1 cellular context compared by ENCODE assay signal in the genomic region with DNA sequence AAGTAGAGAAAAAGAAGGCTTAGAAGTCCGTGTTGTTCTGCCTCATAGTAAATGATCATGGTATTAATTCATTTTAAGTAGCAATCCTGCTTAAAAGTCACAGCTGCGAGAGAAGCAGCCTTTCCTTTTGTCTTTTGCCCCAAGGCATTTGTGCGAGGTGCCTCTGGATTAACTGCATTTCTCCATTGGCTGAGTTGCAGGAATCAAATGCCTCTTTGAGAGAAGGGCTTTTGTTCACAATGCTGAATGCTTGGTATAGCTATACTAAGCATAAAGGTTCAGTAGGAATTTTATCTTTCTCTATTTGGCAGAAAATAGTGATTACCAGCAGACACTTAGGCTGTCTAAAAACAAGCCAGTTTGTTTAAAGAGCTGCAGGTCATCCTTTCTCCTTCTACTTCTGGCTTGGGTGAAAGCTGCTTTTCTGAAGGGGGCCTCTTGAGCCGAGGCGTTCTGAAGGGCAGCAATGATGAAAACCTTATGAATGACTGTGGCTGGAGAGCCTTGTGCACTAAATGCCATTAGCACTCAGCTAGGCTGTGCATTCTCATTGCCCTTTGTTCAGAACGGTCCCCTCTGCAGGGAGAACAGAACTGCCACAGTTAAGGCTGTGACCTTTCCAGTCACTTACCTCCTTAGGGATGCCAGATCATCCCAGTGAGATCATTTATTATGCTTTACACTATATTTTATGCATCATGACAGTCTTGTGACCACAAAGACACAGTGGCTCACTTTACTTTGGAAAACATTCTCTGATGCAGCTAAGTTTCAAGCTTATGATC.
TF ChIP-seq lines count a peak whose summit lies in the region.

No MANE protein-coding gene starts in this region.

TF ChIP-seq in HEK293, 187 proteins besides CTCF, POLR2A, EP300 and RAD21 (continued from another document):
- TF ChIP-seq, protein P1, sequence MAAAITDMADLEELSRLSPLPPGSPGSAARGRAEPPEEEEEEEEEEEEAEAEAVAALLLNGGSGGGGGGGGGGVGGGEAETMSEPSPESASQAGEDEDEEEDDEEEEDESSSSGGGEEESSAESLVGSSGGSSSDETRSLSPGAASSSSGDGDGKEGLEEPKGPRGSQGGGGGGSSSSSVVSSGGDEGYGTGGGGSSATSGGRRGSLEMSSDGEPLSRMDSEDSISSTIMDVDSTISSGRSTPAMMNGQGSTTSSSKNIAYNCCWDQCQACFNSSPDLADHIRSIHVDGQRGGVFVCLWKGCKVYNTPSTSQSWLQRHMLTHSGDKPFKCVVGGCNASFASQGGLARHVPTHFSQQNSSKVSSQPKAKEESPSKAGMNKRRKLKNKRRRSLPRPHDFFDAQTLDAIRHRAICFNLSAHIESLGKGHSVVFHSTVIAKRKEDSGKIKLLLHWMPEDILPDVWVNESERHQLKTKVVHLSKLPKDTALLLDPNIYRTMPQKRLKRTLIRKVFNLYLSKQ (tag by site-specific recombination; IDR thresholded peaks at IDR 0.05; ENCODE audit: borderline replicate concordance): no peak
- TF ChIP-seq REPIN1 (tag by site-specific recombination; IDR thresholded peaks at IDR 0.05; ENCODE audit: low read depth): no peak
- no peak for TF ChIP-seq ZNF157 (tag by site-specific recombination; IDR thresholded peaks at IDR 0.05)
- peak; percentile 32; the same call in 1 of the 2 replicates for TF ChIP-seq ZNF600 (tag by site-specific recombination; IDR thresholded peaks at IDR 0.05)
- peak; percentile 62 for TF ChIP-seq ZNF335 (tag by site-specific recombination; conservative IDR thresholded peaks at IDR 0.05)
- TF ChIP-seq ZNF324 (tag by site-specific recombination; IDR thresholded peaks at IDR 0.05): no peak
- no peak for TF ChIP-seq ZNF114 (tag by site-specific recombination; IDR thresholded peaks at IDR 0.05)
- TF ChIP-seq ZNF202 (tag by site-specific recombination; IDR thresholded peaks at IDR 0.05; ENCODE audit: borderline replicate concordance): no peak
- TF ChIP-seq ZNF10 (tag by site-specific recombination; IDR thresholded peaks at IDR 0.05): no peak
- TF ChIP-seq ZNF777 (tag by site-specific recombination; IDR thresholded peaks at IDR 0.05; ENCODE audit: borderline replicate concordance): no peak
- TF ChIP-seq ZNF707 (tag by site-specific recombination; IDR thresholded peaks at IDR 0.05): no peak
- TF ChIP-seq ZNF530 (tag by site-specific recombination; IDR thresholded peaks at IDR 0.05; ENCODE audit: low read depth): no peak
- 0 out of 2 replicates have a peak, but pooled peaks have one; percentile 35 for TF ChIP-seq ZNF24 (tag by site-specific recombination; IDR thresholded peaks at IDR 0.05)
- TF ChIP-seq, protein P2, sequence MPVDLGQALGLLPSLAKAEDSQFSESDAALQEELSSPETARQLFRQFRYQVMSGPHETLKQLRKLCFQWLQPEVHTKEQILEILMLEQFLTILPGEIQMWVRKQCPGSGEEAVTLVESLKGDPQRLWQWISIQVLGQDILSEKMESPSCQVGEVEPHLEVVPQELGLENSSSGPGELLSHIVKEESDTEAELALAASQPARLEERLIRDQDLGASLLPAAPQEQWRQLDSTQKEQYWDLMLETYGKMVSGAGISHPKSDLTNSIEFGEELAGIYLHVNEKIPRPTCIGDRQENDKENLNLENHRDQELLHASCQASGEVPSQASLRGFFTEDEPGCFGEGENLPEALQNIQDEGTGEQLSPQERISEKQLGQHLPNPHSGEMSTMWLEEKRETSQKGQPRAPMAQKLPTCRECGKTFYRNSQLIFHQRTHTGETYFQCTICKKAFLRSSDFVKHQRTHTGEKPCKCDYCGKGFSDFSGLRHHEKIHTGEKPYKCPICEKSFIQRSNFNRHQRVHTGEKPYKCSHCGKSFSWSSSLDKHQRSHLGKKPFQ (tag by site-specific recombination; IDR thresholded peaks at IDR 0.05): no peak
- no peak for TF ChIP-seq ZNF221 (tag by site-specific recombination; IDR thresholded peaks at IDR 0.05; ENCODE audit: borderline replicate concordance)
- TF ChIP-seq ZNF366 (tag by site-specific recombination; conservative IDR thresholded peaks at IDR 0.05): peak; percentile 28; the same call in 1 of the 2 replicates
- TF ChIP-seq, protein P3, sequence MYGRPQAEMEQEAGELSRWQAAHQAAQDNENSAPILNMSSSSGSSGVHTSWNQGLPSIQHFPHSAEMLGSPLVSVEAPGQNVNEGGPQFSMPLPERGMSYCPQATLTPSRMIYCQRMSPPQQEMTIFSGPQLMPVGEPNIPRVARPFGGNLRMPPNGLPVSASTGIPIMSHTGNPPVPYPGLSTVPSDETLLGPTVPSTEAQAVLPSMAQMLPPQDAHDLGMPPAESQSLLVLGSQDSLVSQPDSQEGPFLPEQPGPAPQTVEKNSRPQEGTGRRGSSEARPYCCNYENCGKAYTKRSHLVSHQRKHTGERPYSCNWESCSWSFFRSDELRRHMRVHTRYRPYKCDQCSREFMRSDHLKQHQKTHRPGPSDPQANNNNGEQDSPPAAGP (tag by site-specific recombination; IDR thresholded peaks at IDR 0.05): no peak
- TF ChIP-seq, protein P4, sequence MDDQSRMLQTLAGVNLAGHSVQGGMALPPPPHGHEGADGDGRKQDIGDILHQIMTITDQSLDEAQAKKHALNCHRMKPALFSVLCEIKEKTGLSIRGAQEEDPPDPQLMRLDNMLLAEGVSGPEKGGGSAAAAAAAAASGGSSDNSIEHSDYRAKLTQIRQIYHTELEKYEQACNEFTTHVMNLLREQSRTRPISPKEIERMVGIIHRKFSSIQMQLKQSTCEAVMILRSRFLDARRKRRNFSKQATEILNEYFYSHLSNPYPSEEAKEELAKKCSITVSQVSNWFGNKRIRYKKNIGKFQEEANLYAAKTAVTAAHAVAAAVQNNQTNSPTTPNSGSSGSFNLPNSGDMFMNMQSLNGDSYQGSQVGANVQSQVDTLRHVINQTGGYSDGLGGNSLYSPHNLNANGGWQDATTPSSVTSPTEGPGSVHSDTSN (CRISPR knock-in tag; IDR thresholded peaks at IDR 0.05): no peak
- no peak for TF ChIP-seq HOXC10 (CRISPR knock-in tag; IDR thresholded peaks at IDR 0.05)
- no peak for TF ChIP-seq KLF9 (tag by site-specific recombination; IDR thresholded peaks at IDR 0.05; ENCODE audit: low read depth)
- TF ChIP-seq, protein P5, sequence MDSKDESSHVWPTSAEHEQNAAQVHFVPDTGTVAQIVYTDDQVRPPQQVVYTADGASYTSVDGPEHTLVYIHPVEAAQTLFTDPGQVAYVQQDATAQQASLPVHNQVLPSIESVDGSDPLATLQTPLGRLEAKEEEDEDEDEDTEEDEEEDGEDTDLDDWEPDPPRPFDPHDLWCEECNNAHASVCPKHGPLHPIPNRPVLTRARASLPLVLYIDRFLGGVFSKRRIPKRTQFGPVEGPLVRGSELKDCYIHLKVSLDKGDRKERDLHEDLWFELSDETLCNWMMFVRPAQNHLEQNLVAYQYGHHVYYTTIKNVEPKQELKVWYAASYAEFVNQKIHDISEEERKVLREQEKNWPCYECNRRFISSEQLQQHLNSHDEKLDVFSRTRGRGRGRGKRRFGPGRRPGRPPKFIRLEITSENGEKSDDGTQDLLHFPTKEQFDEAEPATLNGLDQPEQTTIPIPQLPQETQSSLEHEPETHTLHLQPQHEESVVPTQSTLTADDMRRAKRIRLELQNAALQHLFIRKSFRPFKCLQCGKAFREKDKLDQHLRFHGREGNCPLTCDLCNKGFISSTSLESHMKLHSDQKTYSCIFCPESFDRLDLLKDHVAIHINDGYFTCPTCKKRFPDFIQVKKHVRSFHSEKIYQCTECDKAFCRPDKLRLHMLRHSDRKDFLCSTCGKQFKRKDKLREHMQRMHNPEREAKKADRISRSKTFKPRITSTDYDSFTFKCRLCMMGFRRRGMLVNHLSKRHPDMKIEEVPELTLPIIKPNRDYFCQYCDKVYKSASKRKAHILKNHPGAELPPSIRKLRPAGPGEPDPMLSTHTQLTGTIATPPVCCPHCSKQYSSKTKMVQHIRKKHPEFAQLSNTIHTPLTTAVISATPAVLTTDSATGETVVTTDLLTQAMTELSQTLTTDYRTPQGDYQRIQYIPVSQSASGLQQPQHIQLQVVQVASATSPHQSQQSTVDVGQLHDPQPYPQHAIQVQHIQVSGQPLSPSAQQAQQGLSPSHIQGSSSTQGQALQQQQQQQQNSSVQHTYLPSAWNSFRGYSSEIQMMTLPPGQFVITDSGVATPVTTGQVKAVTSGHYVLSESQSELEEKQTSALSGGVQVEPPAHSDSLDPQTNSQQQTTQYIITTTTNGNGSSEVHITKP (tag by site-specific recombination; IDR thresholded peaks at IDR 0.05): no peak
- TF ChIP-seq HOXD13 (CRISPR knock-in tag; IDR thresholded peaks at IDR 0.05; ENCODE audit: borderline replicate concordance): no peak
- no peak for TF ChIP-seq ZNF585B (tag by site-specific recombination; IDR thresholded peaks at IDR 0.05)
- no peak for TF ChIP-seq ZNF561 (tag by site-specific recombination; IDR thresholded peaks at IDR 0.05; ENCODE audit: borderline replicate concordance)
- no peak for TF ChIP-seq ZNF223 (tag by site-specific recombination; IDR thresholded peaks at IDR 0.05)
- TF ChIP-seq, protein P6, sequence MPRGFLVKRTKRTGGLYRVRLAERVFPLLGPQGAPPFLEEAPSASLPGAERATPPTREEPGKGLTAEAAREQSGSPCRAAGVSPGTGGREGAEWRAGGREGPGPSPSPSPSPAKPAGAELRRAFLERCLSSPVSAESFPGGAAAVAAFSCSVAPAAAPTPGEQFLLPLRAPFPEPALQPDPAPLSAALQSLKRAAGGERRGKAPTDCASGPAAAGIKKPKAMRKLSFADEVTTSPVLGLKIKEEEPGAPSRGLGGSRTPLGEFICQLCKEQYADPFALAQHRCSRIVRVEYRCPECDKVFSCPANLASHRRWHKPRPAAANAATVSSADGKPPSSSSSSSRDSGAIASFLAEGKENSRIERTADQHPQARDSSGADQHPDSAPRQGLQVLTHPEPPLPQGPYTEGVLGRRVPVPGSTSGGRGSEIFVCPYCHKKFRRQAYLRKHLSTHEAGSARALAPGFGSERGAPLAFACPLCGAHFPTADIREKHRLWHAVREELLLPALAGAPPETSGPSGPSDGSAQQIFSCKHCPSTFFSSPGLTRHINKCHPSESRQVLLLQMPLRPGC (tag by site-specific recombination; IDR thresholded peaks at IDR 0.05): no peak
- TF ChIP-seq RBAK (tag by site-specific recombination; IDR thresholded peaks at IDR 0.05): no peak
- TF ChIP-seq, protein P7, sequence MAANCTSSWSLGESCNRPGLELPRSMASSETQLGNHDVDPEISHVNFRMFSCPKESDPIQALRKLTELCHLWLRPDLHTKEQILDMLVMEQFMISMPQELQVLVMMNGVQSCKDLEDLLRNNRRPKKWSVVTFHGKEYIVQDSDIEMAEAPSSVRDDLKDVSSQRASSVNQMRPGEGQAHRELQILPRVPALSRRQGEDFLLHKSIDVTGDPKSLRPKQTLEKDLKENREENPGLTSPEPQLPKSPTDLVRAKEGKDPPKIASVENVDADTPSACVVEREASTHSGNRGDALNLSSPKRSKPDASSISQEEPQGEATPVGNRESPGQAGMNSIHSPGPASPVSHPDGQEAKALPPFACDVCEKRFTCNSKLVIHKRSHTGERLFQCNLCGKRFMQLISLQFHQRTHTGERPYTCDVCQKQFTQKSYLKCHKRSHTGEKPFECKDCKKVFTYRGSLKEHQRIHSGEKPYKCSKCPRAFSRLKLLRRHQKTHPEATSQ (tag by site-specific recombination; IDR thresholded peaks at IDR 0.05): no peak
- TF ChIP-seq, protein P8, sequence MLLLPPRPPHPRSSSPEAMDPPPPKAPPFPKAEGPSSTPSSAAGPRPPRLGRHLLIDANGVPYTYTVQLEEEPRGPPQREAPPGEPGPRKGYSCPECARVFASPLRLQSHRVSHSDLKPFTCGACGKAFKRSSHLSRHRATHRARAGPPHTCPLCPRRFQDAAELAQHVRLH (tag by site-specific recombination; IDR thresholded peaks at IDR 0.05): no peak
- TF ChIP-seq ZEB2 (tag by site-specific recombination; IDR thresholded peaks at IDR 0.05): no peak
- TF ChIP-seq ZNF658 (tag by site-specific recombination; IDR thresholded peaks at IDR 0.05): no peak
- TF ChIP-seq, protein P9, sequence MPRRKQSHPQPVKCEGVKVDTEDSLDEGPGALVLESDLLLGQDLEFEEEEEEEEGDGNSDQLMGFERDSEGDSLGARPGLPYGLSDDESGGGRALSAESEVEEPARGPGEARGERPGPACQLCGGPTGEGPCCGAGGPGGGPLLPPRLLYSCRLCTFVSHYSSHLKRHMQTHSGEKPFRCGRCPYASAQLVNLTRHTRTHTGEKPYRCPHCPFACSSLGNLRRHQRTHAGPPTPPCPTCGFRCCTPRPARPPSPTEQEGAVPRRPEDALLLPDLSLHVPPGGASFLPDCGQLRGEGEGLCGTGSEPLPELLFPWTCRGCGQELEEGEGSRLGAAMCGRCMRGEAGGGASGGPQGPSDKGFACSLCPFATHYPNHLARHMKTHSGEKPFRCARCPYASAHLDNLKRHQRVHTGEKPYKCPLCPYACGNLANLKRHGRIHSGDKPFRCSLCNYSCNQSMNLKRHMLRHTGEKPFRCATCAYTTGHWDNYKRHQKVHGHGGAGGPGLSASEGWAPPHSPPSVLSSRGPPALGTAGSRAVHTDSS (tag by site-specific recombination; IDR thresholded peaks at IDR 0.05): no peak
